Comparison of ENCODE assay signal across 1 cellular context in the genomic region with DNA sequence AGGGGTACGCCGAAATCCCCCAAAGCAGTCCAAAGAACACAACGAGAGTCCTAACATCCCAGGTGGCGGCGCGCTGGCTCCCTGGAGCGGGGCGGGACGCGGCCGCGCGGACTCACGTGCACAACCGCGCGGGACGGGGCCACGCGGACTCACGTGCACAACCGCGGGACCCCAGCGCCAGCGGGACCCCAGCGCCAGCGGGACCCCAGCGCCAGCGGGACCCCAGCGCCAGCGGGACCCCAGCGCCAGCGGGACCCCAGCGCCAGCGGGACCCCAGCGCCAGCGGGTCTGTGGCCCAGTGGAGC.
TF ChIP-seq lines count a peak whose summit lies in the region.

No MANE protein-coding gene starts in this region.

TF ChIP-seq in H1, 55 proteins besides CTCF, POLR2A, EP300 and RAD21:
- peak; percentile 87 for TF ChIP-seq EZH2 (IDR thresholded peaks at IDR 0.05; ENCODE audit: low read depth, low read length, severe bottlenecking)
- TF ChIP-seq KDM4A (IDR thresholded peaks at IDR 0.05; ENCODE audit: low read depth, low read length, severe bottlenecking) = peak; percentile 33
